In genomic region chr22:44961682-44962081, GRCh38 we compare ENCODE assay signal across 2 cellular contexts. TPM values are rescaled to one million over a fixed set of nuclear protein-coding genes. Genes with fewer than 3 reads are reported as not detected.
"Had no signal": no experiment of that assay in that cellular context is flagged by ENCODE, and none has a peak within 500 bp of the region (broad histone marks: within the 10 kb centered on the region; RNA-seq: fewer than 3 reads in every experiment).

No MANE protein-coding gene starts in this region.

RNA-seq across cellular contexts. Expression of gene PHF21B, which starts 48.1 kb away (rescaled TPM):
- polyA plus RNA-seq: endothelial cell of umbilical vein, fibroblast of lung had no signal
